Comparison of ENCODE assay signal across 8 cellular contexts in the genomic region with DNA sequence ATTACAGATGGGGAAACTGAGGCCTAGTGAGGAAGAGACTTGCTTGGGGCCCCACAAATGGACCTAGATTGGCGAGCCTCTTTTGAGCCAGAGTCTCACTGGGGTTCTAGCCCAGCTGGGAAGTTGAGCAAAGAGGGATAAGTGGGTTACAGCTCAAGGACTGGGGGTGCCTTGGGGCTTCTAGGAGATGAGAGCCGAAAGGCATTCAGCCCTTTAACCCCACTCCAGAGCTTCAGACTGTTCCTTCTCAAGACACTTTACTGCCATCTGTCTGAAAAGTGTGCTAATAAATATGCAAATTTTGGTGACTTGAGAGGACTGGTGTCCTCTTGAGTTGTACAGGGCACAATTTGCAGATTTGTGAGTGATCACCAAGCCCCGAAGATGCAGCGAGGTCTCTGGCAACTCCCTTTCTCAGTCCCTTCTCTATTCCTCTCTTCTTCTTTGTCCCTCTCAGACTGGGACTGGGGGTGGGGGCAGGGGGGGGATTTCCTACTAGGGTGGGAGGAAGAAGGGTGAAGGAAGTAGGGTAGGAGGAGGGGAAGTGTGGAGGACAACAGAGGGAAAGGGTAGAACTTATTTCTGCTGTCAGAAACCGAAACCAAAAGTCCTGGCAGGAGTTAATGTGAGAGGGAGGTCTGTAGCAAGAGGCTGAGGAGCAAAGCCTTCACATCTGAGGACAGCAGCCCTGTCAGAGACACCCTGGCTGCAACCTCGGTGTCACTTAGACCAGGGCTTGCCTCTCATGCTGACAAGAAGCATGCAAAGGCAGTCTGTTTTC. TPM values are rescaled to one million over a fixed set of nuclear protein-coding genes. Genes with fewer than 3 reads are reported as not detected.
DNase-seq lines count a peak whose midpoint lies in the region; ATAC-seq and TF ChIP-seq lines count a peak whose summit lies in the region.

No MANE protein-coding gene starts in this region.

- H3K9me3 ChIP-seq in NT2/D1 (ENCODE audit: insufficient read depth, low read length) (peaks cover 3% of the 10 kb centered on the region; the same call in 1 of the 2 replicates), ascending aorta (no peaks in the 10 kb centered on the region), stomach smooth muscle (ENCODE audit: control insufficient read depth in 2 of 2, low read length in 2 of 2) (no peaks in the 10 kb centered on the region)

- peak in 8 of 14 donors; percentile 19 to 54 (median 32) for DNase-seq in C1 segment of cervical spinal cord (lab: John Stamatoyannopoulos, UW)
- no peak for DNase-seq in NT2/D1 (ENCODE audit: low read depth, low spot score)
- DNase-seq in ascending aorta (ENCODE audit: low spot score in 2 of 2) = no peak
- peak; percentile 36 for DNase-seq in kidney tubule cell (ENCODE audit: low spot score)
- no peak for DNase-seq in cerebellar cortex (ENCODE audit: low spot score)
- no peak for DNase-seq in NCI-H2081 (lab: John Stamatoyannopoulos, UW)

- no peaks in the 10 kb centered on the region for H3K27me3 ChIP-seq in NT2/D1 (ENCODE audit: insufficient read depth, insufficient read length)
- H3K27me3 ChIP-seq in ascending aorta = no peaks in the 10 kb centered on the region
- H3K27me3 ChIP-seq in stomach smooth muscle (ENCODE audit: control insufficient read depth in 1 of 2, insufficient read depth in 2 of 2, low read length in 2 of 2) = no peaks in the 10 kb centered on the region

- no peaks in the 10 kb centered on the region for H3K36me3 ChIP-seq in NT2/D1 (ENCODE audit: insufficient read depth, insufficient read length, low read length)
- H3K36me3 ChIP-seq in ascending aorta = no peaks in the 10 kb centered on the region
- H3K36me3 ChIP-seq in stomach smooth muscle (ENCODE audit: control insufficient read depth in 2 of 2, insufficient read depth in 2 of 2, low read length in 2 of 2) = no peaks in the 10 kb centered on the region

- H3K4me1 ChIP-seq in NT2/D1 (ENCODE audit: insufficient read depth, insufficient read length) (peaks cover 20% of the 10 kb centered on the region), ascending aorta (peaks cover 7 to 28% of the 10 kb centered on the region in 2 donors), stomach smooth muscle (ENCODE audit: control insufficient read depth, insufficient read depth, low read length) (peaks cover 34% of the 10 kb centered on the region)

- ATAC-seq in GM19324 (IDR thresholded peaks at IDR 0.05; ENCODE audit: low FRiP score, unreplicated experiment) = peak; percentile 24

- intact Hi-C loops in ascending aorta (cut with DNase I) = loop anchor here (2.0 kb wide), 1 partner anchor 23 kb away; no protein-coding TSS in a partner anchor

- TF ChIP-seq CTCF in ascending aorta (IDR thresholded peaks at IDR 0.05) = no peak

- H3K4me3 ChIP-seq in NT2/D1 (ENCODE audit: insufficient read length, low read depth) = no peak overlapping the region
- peak overlapping the region in 1 of 2 donors; percentile 7 for H3K4me3 ChIP-seq in ascending aorta
- peak overlapping the region; percentile 17 to 65 for H3K4me3 ChIP-seq in stomach smooth muscle (ENCODE audit: low read length in 2 of 2)

- peak overlapping the region; percentile 78 to 80 for H3K27ac ChIP-seq in ascending aorta
- H3K27ac ChIP-seq in stomach smooth muscle (ENCODE audit: low read length) = peak overlapping the region; percentile 31

- H3K9ac ChIP-seq in NT2/D1 (ENCODE audit: insufficient read length, low read depth) (peak overlapping the region; percentile 45), stomach smooth muscle (ENCODE audit: low read length in 2 of 2) (peak overlapping the region; percentile 46 to 73)

RNA-seq across cellular contexts. Expression of gene ANKDD1A, which starts 16.2 kb away (rescaled TPM):
- 28.6 TPM for total RNA-seq in ascending aorta

RNA-seq across cellular contexts. Expression of gene PLEKHO2, which starts 53.8 kb away (rescaled TPM):
- total RNA-seq in ascending aorta = 41.4 TPM

Comparison
In these comparisons a context has a peak if more than half of its experiments do, and no peak if none do; other contexts are left out.
1. DNase-seq: peak in C1 segment of cervical spinal cord (8 of 14) and kidney tubule cell (single experiment); none in NT2/D1 (single experiment), ascending aorta (0 of 2), cerebellar cortex (single experiment) and NCI-H2081 (0 of 2).